ENCODE assay signal across 8 cellular contexts in genomic region chr3:131502530-131503327, GRCh38. TPM values are rescaled to one million over a fixed set of nuclear protein-coding genes. Genes with fewer than 3 reads are reported as not detected.
DNase-seq lines count a peak whose midpoint lies in the region; ATAC-seq and TF ChIP-seq lines count a peak whose summit lies in the region.

TSS of gene MRPL3 (minus strand) at chr3:131502971. CDS start at chr3:131502821, 150 bp downstream.

- H3K27me3 ChIP-seq in skeletal muscle satellite cell (ENCODE audit: control insufficient read depth, insufficient read depth, low read length) = no peaks in the 10 kb centered on the region

- peaks cover 19% of the 10 kb centered on the region for H3K4me1 ChIP-seq in skeletal muscle satellite cell (ENCODE audit: control insufficient read depth, insufficient read depth, low read length)

- in situ Hi-C loops in ACHN (cut with HindIII; ENCODE audit: low pct_ligation_motif_present, low pct_unique_long_range_greater_than_20kb, low sequenced_read_pairs) = no loop called here
- in situ Hi-C loops in T47D (cut with HindIII; ENCODE audit: low pct_unique_long_range_greater_than_20kb, low sequenced_read_pairs) = no loop called here

- H3K9me3 ChIP-seq in iPS-18c (ENCODE audit: control insufficient read depth, insufficient read depth, low read length) = no peaks in the 10 kb centered on the region
- no peaks in the 10 kb centered on the region for H3K9me3 ChIP-seq in skeletal muscle satellite cell (replicated peaks; ENCODE audit: low read length)

- peak within 1 kb of the TSS; percentile 94 for H3K9ac ChIP-seq in skeletal muscle satellite cell (ENCODE audit: low read depth, low read length)

- TF ChIP-seq CTCF in VCaP (conservative IDR thresholded peaks at IDR 0.05) = no peak

- DNase-seq in ACHN = peak; percentile 86
- peak; percentile 99 for DNase-seq in NCI-H2171 treated with DMSO at 0.1 percent for 48 hours (lab: John Stamatoyannopoulos, UW)
- DNase-seq in T47D (ENCODE audit: low read depth in 1 of 2, low spot score in 1 of 2) = peak; percentile 73 to 93

- peak within 1 kb of the TSS; percentile 90 for H3K27ac ChIP-seq in VCaP

- peaks cover 25% of the 10 kb centered on the region for H3K36me3 ChIP-seq in skeletal muscle satellite cell (ENCODE audit: insufficient read depth, low read length)

- H3K4me2 ChIP-seq in skeletal muscle satellite cell (ENCODE audit: low read length) = peak within 1 kb of the TSS; percentile 78

- ATAC-seq in GM18870 (IDR thresholded peaks at IDR 0.05; ENCODE audit: unreplicated experiment) (peak; percentile 87), HG03108 (IDR thresholded peaks at IDR 0.05; ENCODE audit: unreplicated experiment) (peak; percentile 90)

- H3K4me3 ChIP-seq in iPS-18c (ENCODE audit: insufficient read depth, low read depth, low read length) = peak within 1 kb of the TSS; percentile 87
- peak within 1 kb of the TSS; percentile 88 for H3K4me3 ChIP-seq in skeletal muscle satellite cell (ENCODE audit: low read length)

RNA-seq across cellular contexts. Expression of gene MRPL3, which starts in this region (rescaled TPM):
- 154 and 166 TPM in 2 replicates for total RNA-seq in skeletal muscle satellite cell (2012; rRNA removed)

Comparison
In these comparisons a context has a peak if more than half of its experiments do, and no peak if none do; other contexts are left out.
1. Peak in every context shown above with its lines: DNase-seq, ATAC-seq, H3K4me3 ChIP-seq and H3K27ac ChIP-seq.